1 cellular context compared by ENCODE assay signal in genomic region chr6:42978793-42979522, GRCh38.
A peak's percentile ranks its signal among the peaks of the same experiment; 100 is the strongest.
TF ChIP-seq lines count a peak whose summit lies in the region.

TSS of gene PEX6 (minus strand) at chr6:42979181. CDS start at chr6:42979150, 31 bp downstream.

TF ChIP-seq in H1, 55 proteins besides CTCF, POLR2A, EP300 and RAD21:
- TF ChIP-seq CBX8 (IDR thresholded peaks at IDR 0.05; ENCODE audit: borderline replicate concordance, low read depth, low read length) (no peak), TAF1 (IDR thresholded peaks at IDR 0.05; ENCODE audit: low read depth, low read length) (peak; percentile 62; the same call in 1 of the 2 replicates), GABPA (IDR thresholded peaks at IDR 0.05; ENCODE audit: borderline replicate concordance, insufficient read depth, low read length) (peak; percentile 88), SIX5 (IDR thresholded peaks at IDR 0.05; ENCODE audit: low read depth, low read length) (no peak), RNF2 (IDR thresholded peaks at IDR 0.05; ENCODE audit: borderline replicate concordance, low read depth, low read length, missing control alignments, poor library complexity, severe bottlenecking) (no peak), SP1 (IDR thresholded peaks at IDR 0.05; ENCODE audit: low read depth, low read length) (no peak), SP4 (IDR thresholded peaks at IDR 0.05; ENCODE audit: low read length) (peak; percentile 26; the same call in 1 of the 2 replicates), CHD2 (IDR thresholded peaks at IDR 0.05; ENCODE audit: low read length) (peak; percentile 32; the same call in 1 of the 2 replicates), TAF7 (optimal IDR thresholded peaks at IDR 0.05; ENCODE audit: borderline replicate concordance, low read depth, low read length) (peak; percentile 16), JUN (IDR thresholded peaks at IDR 0.05; ENCODE audit: low read depth, low read length) (no peak), HDAC2 (IDR thresholded peaks at IDR 0.05; ENCODE audit: borderline replicate concordance in 1 of 2, low read depth in 2 of 2, low read length in 2 of 2) (0 out of 4 replicates have a peak, but pooled peaks of 1 of the 2 experiments have one; percentile 51), KDM4A (IDR thresholded peaks at IDR 0.05; ENCODE audit: low read depth, low read length, severe bottlenecking) (peak; percentile 75), TBP (IDR thresholded peaks at IDR 0.05; ENCODE audit: low read depth, low read length) (peak; percentile 72; the same call in 1 of the 2 replicates), RFX5 (IDR thresholded peaks at IDR 0.05; ENCODE audit: borderline replicate concordance, low read depth, low read length) (no peak), ZNF274 (IDR thresholded peaks at IDR 0.05; ENCODE audit: borderline replicate concordance, extremely low read depth, low read length) (no peak), RXRA (IDR thresholded peaks at IDR 0.05; ENCODE audit: insufficient read depth, low read depth, low read length) (no peak), SP2 (IDR thresholded peaks at IDR 0.05; ENCODE audit: low read length) (peak; percentile 23; the same call in 1 of the 2 replicates), SIN3A (conservative IDR thresholded peaks at IDR 0.05 in 1 of 2, IDR thresholded peaks at IDR 0.05 in 1 of 2; ENCODE audit: low read depth in 1 of 2, low read length in 2 of 2) (peak; percentile 84 to 96; a peak in 2 of 4 replicates), SRF (IDR thresholded peaks at IDR 0.05; ENCODE audit: low read depth, low read length) (no peak), CEBPB (IDR thresholded peaks at IDR 0.05; ENCODE audit: low read depth, low read length) (no peak), RBBP5 (IDR thresholded peaks at IDR 0.05; ENCODE audit: borderline replicate concordance, low read depth, low read length) (peak; percentile 70; the same call in 1 of the 2 replicates), CREB1 (IDR thresholded peaks at IDR 0.05) (peak; percentile 73), MAX (IDR thresholded peaks at IDR 0.05) (peak; percentile 54), POLR2AphosphoS5 (IDR thresholded peaks at IDR 0.05; ENCODE audit: low read depth, low read length) (peak; percentile 84), ATF3 (IDR thresholded peaks at IDR 0.05; ENCODE audit: insufficient read depth, low read depth, low read length) (no peak)
